ENCODE assay signal across 8 cellular contexts in the genomic region with DNA sequence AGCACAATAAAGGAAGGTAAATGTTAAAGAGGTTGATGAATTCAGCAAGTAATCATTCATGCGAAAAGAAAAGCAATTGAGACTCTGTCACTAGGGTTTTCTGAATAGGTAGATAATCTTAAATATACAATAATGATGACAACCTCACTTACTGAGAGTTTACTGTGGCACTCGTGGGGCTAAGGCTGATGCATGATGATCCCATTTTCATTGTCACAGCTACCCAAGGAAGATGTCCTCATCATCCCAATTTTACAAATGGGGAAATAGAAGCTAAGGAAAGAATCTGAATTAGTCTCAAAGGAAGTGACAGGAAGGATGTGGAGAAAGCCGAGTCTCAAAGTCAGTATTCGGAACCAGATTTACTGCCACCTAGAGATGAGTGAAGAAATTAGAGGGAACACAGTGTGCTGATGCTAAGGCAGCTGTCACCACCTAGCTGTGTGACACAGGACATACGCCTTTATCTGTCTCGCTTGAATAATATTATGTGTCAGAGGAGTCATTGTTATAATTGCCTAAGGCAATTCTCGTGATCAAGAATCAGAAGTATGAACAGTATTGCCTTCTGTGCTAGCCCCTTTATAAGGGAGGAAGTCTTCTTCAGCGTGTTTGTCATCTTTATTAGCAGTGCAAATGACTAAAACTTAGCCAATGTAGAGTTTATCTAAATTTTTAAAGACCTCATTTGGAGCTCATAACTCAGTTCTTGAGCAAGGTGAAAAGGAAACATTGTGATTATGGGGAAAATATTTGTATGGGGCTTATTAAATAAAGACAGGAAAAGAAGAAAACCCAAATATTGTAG.
A peak's percentile ranks its signal among the peaks of the same experiment; 100 is the strongest.
DNase-seq lines count a peak whose midpoint lies in the region; ATAC-seq, FAIRE-seq and TF ChIP-seq lines count a peak whose summit lies in the region.

No MANE protein-coding gene starts in this region.

- no peak for TF ChIP-seq POLR2A in endothelial cell of umbilical vein (IDR thresholded peaks at IDR 0.05; ENCODE audit: low read depth, low read length)
- no peak for TF ChIP-seq POLR2A in tibial nerve (IDR thresholded peaks at IDR 0.05)

- intact Hi-C loops in endothelial cell of umbilical vein (cut with micrococcal nuclease): loop anchor here (1.0 to 5.0 kb wide), 4 partner anchors 75 to 244 kb away; partner anchors contain the start of gene FAR2

- no peak overlapping the region for H3K9ac ChIP-seq in endothelial cell of umbilical vein (replicated peaks; ENCODE audit: extremely low read depth, insufficient read depth, low read length)

- H3K27me3 ChIP-seq in endothelial cell of umbilical vein (ENCODE audit: control insufficient read depth in 2 of 2, insufficient read depth in 2 of 2, low read length in 2 of 2): no peaks in the 10 kb centered on the region
- H3K27me3 ChIP-seq in tibial nerve: no peaks in the 10 kb centered on the region

- H3K36me3 ChIP-seq in endothelial cell of umbilical vein (ENCODE audit: control insufficient read depth in 2 of 2, extremely low read depth in 1 of 2, insufficient read depth in 2 of 2, low read length in 2 of 2): peaks cover 4% of the 10 kb centered on the region in 2 experiments
- peaks cover 0 to 18% (median 0%) of the 10 kb centered on the region in 3 donors for H3K36me3 ChIP-seq in tibial nerve

- DNase-seq in D341Med (ENCODE audit: low spot score): peak; percentile 71
- peak; percentile 69 for DNase-seq in NCI-H446 treated with DMSO at 0.1 percent for 48 hours (lab: John Stamatoyannopoulos, UW)
- DNase-seq in activated CD4-positive, alpha-beta T cell treated with anti-CD3 and anti-CD28 coated beads for 4 hours: peak; percentile 22 to 31
- peak; percentile 72 for DNase-seq in endothelial cell of umbilical vein (ENCODE audit: low read depth, low spot score)
- DNase-seq in mucosa of gallbladder (ENCODE audit: low spot score): peak; percentile 30
- DNase-seq in tibial nerve (ENCODE audit: low spot score in 2 of 2): peak in 1 of 2 donors; percentile 24

- dilution Hi-C loops in endothelial cell of umbilical vein (cut with MboI; ENCODE audit: extremely low pct_ligation_motif_present, low sequenced_read_pairs): no loop called here

- peak; percentile 100 for ATAC-seq in GM19395 (IDR thresholded peaks at IDR 0.05; ENCODE audit: unreplicated experiment)
- peak; percentile 100 for ATAC-seq in HG03354 (IDR thresholded peaks at IDR 0.05; ENCODE audit: poor library complexity, severe bottlenecking, unreplicated experiment)

- no peaks in the 10 kb centered on the region for H3K9me3 ChIP-seq in endothelial cell of umbilical vein (replicated peaks; ENCODE audit: control insufficient read depth, insufficient read depth, low read length)
- no peaks in the 10 kb centered on the region for H3K9me3 ChIP-seq in tibial nerve

- no peaks in the 10 kb centered on the region for H3K9me1 ChIP-seq in endothelial cell of umbilical vein (replicated peaks; ENCODE audit: control insufficient read depth, extremely low read depth, insufficient read depth, low read length)

- no peaks in the 10 kb centered on the region for H4K20me1 ChIP-seq in endothelial cell of umbilical vein (replicated peaks; ENCODE audit: control insufficient read depth, extremely low read depth, insufficient read depth, low read length)

- POLR2A ChIA-PET in endothelial cell of umbilical vein (lab: Charles Lee): no interaction called here

- H3K4me1 ChIP-seq in endothelial cell of umbilical vein (ENCODE audit: control insufficient read depth, extremely low read depth, insufficient read depth, low read length) (peaks cover 17% of the 10 kb centered on the region), tibial nerve (no peaks in the 10 kb centered on the region)

- H2AFZ ChIP-seq in endothelial cell of umbilical vein (ENCODE audit: low read depth, low read length): no peak overlapping the region

- peak; percentile 84 for FAIRE-seq in endothelial cell of umbilical vein (lab: Jason Lieb, UNC)

- no peak overlapping the region for H3K27ac ChIP-seq in endothelial cell of umbilical vein (ENCODE audit: insufficient read depth, low read depth, low read length)
- no peak overlapping the region for H3K27ac ChIP-seq in tibial nerve

- TF ChIP-seq CTCF in endothelial cell of umbilical vein (IDR thresholded peaks at IDR 0.05; ENCODE audit: extremely low read depth in 1 of 2, insufficient read depth in 1 of 2, low read depth in 1 of 2, low read length in 2 of 2) (peak; percentile 61 to 66), tibial nerve (IDR thresholded peaks at IDR 0.05) (peak; percentile 61 to 80 (median 73))

- no peak overlapping the region for H3K4me3 ChIP-seq in endothelial cell of umbilical vein (replicated peaks in 1 of 3; ENCODE audit: insufficient read depth in 1 of 3, low read depth in 1 of 3, low read length in 3 of 3)
- no peak overlapping the region for H3K4me3 ChIP-seq in tibial nerve

- H3K79me2 ChIP-seq in endothelial cell of umbilical vein (ENCODE audit: control insufficient read depth, insufficient read depth, low read length): no peaks in the 10 kb centered on the region

- BruUV-seq in endothelial cell of umbilical vein (replicated peaks; lab: Mats Ljungman, UMichigan): no TSS peak

- no peak overlapping the region for H3K4me2 ChIP-seq in endothelial cell of umbilical vein (ENCODE audit: insufficient read depth, low read length)

- WGBS in tibial nerve, 2 donors: 34 to 37% methylated on average over 8 of the region's 8 CpGs

- no peak for TF ChIP-seq EP300 in tibial nerve (IDR thresholded peaks at IDR 0.05)

- CTCF ChIA-PET in endothelial cell of umbilical vein (lab: Charles Lee): interaction anchor here (0.8 to 4.3 kb wide), 7 partner anchors 9 to 245 kb away, joined by 3 to 52 read pairs (median 5); no protein-coding TSS in a partner anchor

TF ChIP-seq in endothelial cell of umbilical vein, 7 proteins besides CTCF, POLR2A, EP300 and RAD21:
- no peak for TF ChIP-seq FOS (IDR thresholded peaks at IDR 0.05; ENCODE audit: borderline replicate concordance, insufficient read depth, low read length)
- TF ChIP-seq EZH2 (IDR thresholded peaks at IDR 0.05; ENCODE audit: borderline replicate concordance, low read depth, low read length, severe bottlenecking): no peak
- no peak for TF ChIP-seq MAX (IDR thresholded peaks at IDR 0.05; ENCODE audit: insufficient read depth, insufficient read length)
- TF ChIP-seq MYC (IDR thresholded peaks at IDR 0.05; ENCODE audit: low read depth, low read length): no peak
- no peak for TF ChIP-seq POLR2AphosphoS5 (IDR thresholded peaks at IDR 0.05; ENCODE audit: insufficient read depth, low read depth, low read length)
- TF ChIP-seq JUN (IDR thresholded peaks at IDR 0.05; ENCODE audit: borderline replicate concordance, insufficient read depth, insufficient read length, low read depth): no peak
TF ChIP-seq in endothelial cell of umbilical vein: peak in this region for 0.
